Comparison of ENCODE assay signal across 28 cellular contexts in the genomic region with DNA sequence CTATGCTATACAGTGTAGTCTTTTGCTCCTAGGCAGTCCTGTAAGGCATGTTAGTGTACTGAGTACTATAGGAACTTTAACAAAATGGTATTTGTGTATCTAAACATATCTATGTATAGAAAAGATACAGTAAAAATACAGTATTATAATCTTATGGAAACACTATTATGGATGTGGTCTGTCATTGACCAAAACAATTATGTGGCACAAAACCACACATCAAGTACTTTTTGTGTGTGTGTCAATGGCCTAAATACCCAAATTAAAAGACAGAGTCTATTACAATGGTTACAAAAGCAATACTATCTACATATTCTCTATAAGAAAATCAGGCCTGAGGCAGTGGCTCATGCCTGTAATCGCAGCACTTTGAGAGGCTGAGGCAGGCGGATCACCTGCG.
"Had no signal": no experiment of that assay in that cellular context is flagged by ENCODE, and none has a peak within 500 bp of the region (broad histone marks: within the 10 kb centered on the region; RNA-seq: fewer than 3 reads in every experiment).

No MANE protein-coding gene starts in this region.

- H3K4me3 Mint-ChIP-seq: stimulated activated effector memory CD8-positive, alpha-beta T cell treated with anti-CD3 and anti-CD28 coated beads, Interleukin-12 subunit alpha, Interleukin-12 subunit beta, amount 100 ng/mL, for 72 hours; stimulated activated memory B cell treated with anti-CD40 and anti-IgM and Interleukin-4, amounts not matched to agents 10 μg/mL and 1 μg/mL and 100 μg/mL, for 72 hours; stimulated activated naive B cell treated with anti-CD40 and anti-IgM and Interleukin-4, amounts not matched to agents 10 μg/mL and 1 μg/mL and 100 μg/mL, for 72 hours; stimulated activated naive CD8-positive, alpha-beta T cell treated with anti-CD3 and anti-CD28 coated beads, Interleukin-15, amount 100 ng/mL, for 72 hours; stimulated activated naive CD8-positive, alpha-beta T cell treated with anti-CD3 and anti-CD28 coated beads, Interleukin-15, Interleukin-2, amounts not matched to agents 100 ng/mL and 50 ng/mL, for 24 hours; type B pancreatic cell had no signal

- H3K36me3 Mint-ChIP-seq: stimulated activated effector memory CD8-positive, alpha-beta T cell treated with anti-CD3 and anti-CD28 coated beads, Interleukin-12 subunit alpha, Interleukin-12 subunit beta, amount 100 ng/mL, for 72 hours; stimulated activated memory B cell treated with anti-CD40 and anti-IgM and Interleukin-4, amounts not matched to agents 10 μg/mL and 1 μg/mL and 100 μg/mL, for 72 hours; stimulated activated naive B cell treated with anti-CD40 and anti-IgM and Interleukin-4, amounts not matched to agents 10 μg/mL and 1 μg/mL and 100 μg/mL, for 72 hours; type B pancreatic cell had no signal

- H3K27me3 ChIP-seq: stomach, suprapubic skin, testis, thyroid gland, tibial artery, tibial nerve, transverse colon, upper lobe of left lung, upper lobe of right lung, uterus, vagina had no signal

- ATAC-seq: stimulated activated effector memory CD8-positive, alpha-beta T cell treated with anti-CD3 and anti-CD28 coated beads, Interleukin-12 subunit alpha, Interleukin-12 subunit beta, amount 100 ng/mL, for 72 hours; stimulated activated memory B cell treated with anti-CD40 and anti-IgM and Interleukin-4, amounts not matched to agents 10 μg/mL and 1 μg/mL and 100 μg/mL, for 72 hours; stimulated activated naive B cell treated with anti-CD40 and anti-IgM and Interleukin-4, amounts not matched to agents 10 μg/mL and 1 μg/mL and 100 μg/mL, for 72 hours; stimulated activated naive CD8-positive, alpha-beta T cell treated with anti-CD3 and anti-CD28 coated beads, Interleukin-15, amount 100 ng/mL, for 72 hours; stimulated activated naive CD8-positive, alpha-beta T cell treated with anti-CD3 and anti-CD28 coated beads, Interleukin-15, Interleukin-2, amounts not matched to agents 100 U/mL and 50 U/mL, for 24 hours; upper lobe of right lung had no signal

- H3K27ac ChIP-seq: stomach, suprapubic skin, testis, thoracic aorta, thyroid gland, tibial artery, tibial nerve, transverse colon, upper lobe of left lung, upper lobe of right lung, uterus, vagina had no signal

- H3K27me3 Mint-ChIP-seq: stimulated activated memory B cell treated with anti-CD40 and anti-IgM and Interleukin-4, amounts not matched to agents 10 μg/mL and 1 μg/mL and 100 μg/mL, for 72 hours; stimulated activated naive B cell treated with anti-CD40 and anti-IgM and Interleukin-4, amounts not matched to agents 10 μg/mL and 1 μg/mL and 100 μg/mL, for 72 hours; stimulated activated naive CD8-positive, alpha-beta T cell treated with anti-CD3 and anti-CD28 coated beads, Interleukin-15, amount 100 ng/mL, for 72 hours; stimulated activated naive CD8-positive, alpha-beta T cell treated with anti-CD3 and anti-CD28 coated beads, Interleukin-15, Interleukin-2, amounts not matched to agents 100 ng/mL and 50 ng/mL, for 24 hours; type B pancreatic cell had no signal

- H3K4me3 ChIP-seq: stomach, suprapubic skin, testis, thoracic aorta, thyroid gland, tibial artery, tibial nerve, transverse colon, upper lobe of left lung, upper lobe of right lung, uterus, vagina had no signal

- H3K27ac Mint-ChIP-seq: stimulated activated effector memory CD8-positive, alpha-beta T cell treated with anti-CD3 and anti-CD28 coated beads, Interleukin-12 subunit alpha, Interleukin-12 subunit beta, amount 100 ng/mL, for 72 hours; stimulated activated memory B cell treated with anti-CD40 and anti-IgM and Interleukin-4, amounts not matched to agents 10 μg/mL and 1 μg/mL and 100 μg/mL, for 72 hours; stimulated activated naive B cell treated with anti-CD40 and anti-IgM and Interleukin-4, amounts not matched to agents 10 μg/mL and 1 μg/mL and 100 μg/mL, for 72 hours; stimulated activated naive CD8-positive, alpha-beta T cell treated with anti-CD3 and anti-CD28 coated beads, Interleukin-15, amount 100 ng/mL, for 72 hours; stimulated activated naive CD8-positive, alpha-beta T cell treated with anti-CD3 and anti-CD28 coated beads, Interleukin-15, Interleukin-2, amounts not matched to agents 100 ng/mL and 50 ng/mL, for 24 hours; type B pancreatic cell had no signal

- DNase-seq: stimulated activated CD4-positive, alpha-beta T cell treated with anti-CD3 and anti-CD28 coated beads, Interleukin-2, amount 100 ng/mL, for 48 hours; stimulated activated CD4-positive, alpha-beta T cell treated with anti-CD3 and anti-CD28 coated beads, Interleukin-4, amount 100 ng/mL, for 1 hour; stimulated activated CD4-positive, alpha-beta T cell treated with anti-CD3 and anti-CD28 coated beads, Interleukin-4, amount 100 ng/mL, for 24 hours; stimulated activated CD4-positive, alpha-beta T cell treated with anti-CD3 and anti-CD28 coated beads, Interleukin-4, amount 100 ng/mL, for 4 hours; stimulated activated CD8-positive, alpha-beta memory T cell treated with anti-CD3 and anti-CD28 coated beads, Interleukin-4, amount 100 ng/mL, for 48 hours; stimulated activated naive B cell treated with anti-CD40 and anti-IgM and Interleukin-4, amounts not matched to agents 10 μg/mL and 1 μg/mL and 100 μg/mL, for 72 hours; stimulated activated naive CD4-positive, alpha-beta T cell; stimulated activated naive CD4-positive, alpha-beta T cell treated with Interleukin-2 at 50 U/mL for 16 hours; stimulated activated naive CD8-positive, alpha-beta T cell treated with anti-CD3 and anti-CD28 coated beads, Interleukin-15, amount 100 ng/mL, for 72 hours; stimulated activated naive CD8-positive, alpha-beta T cell treated with anti-CD3 and anti-CD28 coated beads, Interleukin-15, Interleukin-2, amounts not matched to agents 100 U/mL and 50 U/mL, for 24 hours; stomach; substantia nigra; testis; thyroid gland; tibial artery; transverse colon; trophoblast cell; upper lobe of left lung; upper lobe of right lung; uterus had no signal

- H3K4me1 Mint-ChIP-seq: stimulated activated effector memory CD8-positive, alpha-beta T cell treated with anti-CD3 and anti-CD28 coated beads, Interleukin-12 subunit alpha, Interleukin-12 subunit beta, amount 100 ng/mL, for 72 hours; stimulated activated memory B cell treated with anti-CD40 and anti-IgM and Interleukin-4, amounts not matched to agents 10 μg/mL and 1 μg/mL and 100 μg/mL, for 72 hours; stimulated activated naive B cell treated with anti-CD40 and anti-IgM and Interleukin-4, amounts not matched to agents 10 μg/mL and 1 μg/mL and 100 μg/mL, for 72 hours; stimulated activated naive CD8-positive, alpha-beta T cell treated with anti-CD3 and anti-CD28 coated beads, Interleukin-15, amount 100 ng/mL, for 72 hours had no signal

- H3K36me3 ChIP-seq: stomach, suprapubic skin, thoracic aorta, thyroid gland, tibial artery, tibial nerve, transverse colon, upper lobe of left lung, upper lobe of right lung, uterus, vagina had no signal

- H3K4me1 ChIP-seq: stomach, suprapubic skin, testis, thyroid gland, tibial artery, tibial nerve, transverse colon, upper lobe of left lung, upper lobe of right lung, uterus, vagina had no signal

- H3K9me3 ChIP-seq: stomach, suprapubic skin, testis, thoracic aorta, thyroid gland, tibial artery, tibial nerve, transverse colon, upper lobe of left lung, upper lobe of right lung, uterus, vagina had no signal

- H3K9me3 Mint-ChIP-seq: type B pancreatic cell had no signal
